Comparison of ENCODE assay signal across 14 cellular contexts in the genomic region with DNA sequence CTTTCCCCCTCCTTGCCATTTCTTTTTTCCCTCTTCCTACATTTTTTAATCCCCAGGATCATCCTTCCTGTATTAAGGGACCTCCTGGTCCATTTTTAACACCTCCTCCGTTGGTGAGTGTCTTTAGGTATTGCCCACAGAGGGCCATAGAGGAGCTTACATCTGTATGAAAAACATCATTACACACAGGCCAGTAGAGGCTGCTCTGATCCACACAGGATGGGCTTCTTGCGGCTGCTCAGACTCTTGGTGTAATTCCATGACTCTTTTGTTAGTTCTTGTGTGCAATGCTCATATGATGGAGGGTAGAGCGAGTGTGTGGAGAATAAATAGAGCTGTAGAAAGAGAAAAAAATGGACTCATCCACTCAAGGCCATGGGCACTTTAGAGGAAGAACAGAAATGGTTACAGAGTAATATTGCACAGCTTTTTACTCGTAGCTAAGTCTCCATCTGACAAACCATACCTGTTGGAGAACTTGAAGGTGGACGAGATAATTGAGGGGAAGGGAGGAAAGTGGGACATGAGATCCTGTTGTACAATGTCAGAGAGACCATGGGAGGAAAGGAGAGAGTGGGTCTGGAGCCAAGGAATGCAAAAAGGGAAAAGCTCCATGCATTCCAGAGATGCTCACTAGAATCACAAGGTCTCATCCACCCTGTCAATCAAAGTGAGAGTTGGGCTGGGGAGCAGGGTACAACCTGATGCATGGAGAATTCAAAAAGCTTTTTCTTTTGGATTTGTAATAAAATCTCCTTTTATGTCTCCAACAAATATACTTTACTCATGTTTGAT.
DNase-seq lines count a peak whose midpoint lies in the region; ATAC-seq and TF ChIP-seq lines count a peak whose summit lies in the region.
"Had no signal": no experiment of that assay in that cellular context is flagged by ENCODE, and none has a peak within 500 bp of the region (broad histone marks: within the 10 kb centered on the region; RNA-seq: fewer than 3 reads in every experiment).

No MANE protein-coding gene starts in this region.

- peak; percentile 19 for TF ChIP-seq CTCF in retinal pigment epithelial cell (conservative IDR thresholded peaks at IDR 0.05; ENCODE audit: low read depth, low read length)

- intact Hi-C loops in left cardiac atrium (cut with DNase I) (loop anchor here in 1 of 2 donors (10.0 kb wide), 2 partner anchors 165 to 515 kb away; no protein-coding TSS in a partner anchor), cardiac septum (cut with DNase I) (loop anchor here (10.0 kb wide), 1 partner anchor 525 kb away; no protein-coding TSS in a partner anchor)

- ATAC-seq in left cardiac atrium (peak; percentile 32 to 49), SK-N-SH treated with all-trans-retinoic acid at 6 μM for 48 hours (peak; percentile 33; the same call in 1 of the 3 replicates)
- ATAC-seq: stimulated activated memory B cell treated with anti-CD40 and anti-IgM and Interleukin-4, amounts not matched to agents 10 μg/mL and 1 μg/mL and 100 μg/mL, for 72 hours had no signal

- no peak overlapping the region for H3K4me3 ChIP-seq in retinal pigment epithelial cell (ENCODE audit: low read length)
- H3K4me3 ChIP-seq: vagina had no signal

- DNase-seq in left cardiac atrium: no peak
- no peak for DNase-seq in cardiac septum (ENCODE audit: low spot score)
- peak; percentile 57 for DNase-seq in fibroblast of peridontal ligament (ENCODE audit: extremely low read depth)
- peak; percentile 8 for DNase-seq in retinal pigment epithelial cell (ENCODE audit: low read depth)
- no peak for DNase-seq in NCI-H524 treated with DMSO at 0.1 percent for 48 hours (lab: John Stamatoyannopoulos, UW)
- no peak for DNase-seq in DMS 273 (lab: John Stamatoyannopoulos, UW; ENCODE audit: unreplicated experiment)
- no peak for DNase-seq in stimulated activated CD4-positive, alpha-beta T cell treated with anti-CD3 and anti-CD28 coated beads, Interleukin-4, amount 100 ng/mL, for 24 hours
- DNase-seq: activated CD4-positive, alpha-beta T cell treated with anti-CD3 and anti-CD28 coated beads for 48 hours; DND-41; NCI-H187; stimulated activated CD4-positive, alpha-beta T cell treated with anti-CD3 and anti-CD28 coated beads, Interleukin-1b, Interleukin-23, amount 100 ng/mL, for 48 hours had no signal

TF ChIP-seq in SK-N-SH treated with all-trans-retinoic acid at 6 μM for 48 hours, 23 proteins besides CTCF, POLR2A, EP300 and RAD21:
- TF ChIP-seq PPARA (CRISPR knock-in tag; IDR thresholded peaks at IDR 0.05; ENCODE audit: borderline replicate concordance): no peak
- no peak for TF ChIP-seq TOX (CRISPR knock-in tag; IDR thresholded peaks at IDR 0.05; ENCODE audit: borderline replicate concordance)
- TF ChIP-seq CSDC2 (CRISPR knock-in tag; IDR thresholded peaks at IDR 0.05): no peak
- TF ChIP-seq ZNF70 (CRISPR knock-in tag; IDR thresholded peaks at IDR 0.05): no peak
- TF ChIP-seq TCF4 (CRISPR knock-in tag; IDR thresholded peaks at IDR 0.05; ENCODE audit: borderline replicate concordance): no peak
- no peak for TF ChIP-seq OSR1 (CRISPR knock-in tag; IDR thresholded peaks at IDR 0.05)
- no peak for TF ChIP-seq ZNF8 (CRISPR knock-in tag; IDR thresholded peaks at IDR 0.05)
- no peak for TF ChIP-seq ESRRG (CRISPR knock-in tag; IDR thresholded peaks at IDR 0.05)
- no peak for TF ChIP-seq ZC3H10 (CRISPR knock-in tag; IDR thresholded peaks at IDR 0.05)
- no peak for TF ChIP-seq ZFP30 (CRISPR knock-in tag; IDR thresholded peaks at IDR 0.05)
- TF ChIP-seq RARB (CRISPR knock-in tag; IDR thresholded peaks at IDR 0.05): no peak
- TF ChIP-seq SNAI2 (CRISPR knock-in tag; IDR thresholded peaks at IDR 0.05): no peak
- TF ChIP-seq PATZ1 (CRISPR knock-in tag; IDR thresholded peaks at IDR 0.05; ENCODE audit: borderline replicate concordance): no peak
- no peak for TF ChIP-seq GLIS3 (CRISPR knock-in tag; IDR thresholded peaks at IDR 0.05)
- TF ChIP-seq ISL1 (CRISPR knock-in tag; IDR thresholded peaks at IDR 0.05): no peak
- TF ChIP-seq ARNTL (CRISPR knock-in tag; IDR thresholded peaks at IDR 0.05; ENCODE audit: borderline replicate concordance, low read depth): no peak
- no peak for TF ChIP-seq TSHZ2 (CRISPR knock-in tag; IDR thresholded peaks at IDR 0.05)
- no peak for TF ChIP-seq BACH2 (CRISPR knock-in tag; IDR thresholded peaks at IDR 0.05; ENCODE audit: borderline replicate concordance)
- TF ChIP-seq, protein P1, sequence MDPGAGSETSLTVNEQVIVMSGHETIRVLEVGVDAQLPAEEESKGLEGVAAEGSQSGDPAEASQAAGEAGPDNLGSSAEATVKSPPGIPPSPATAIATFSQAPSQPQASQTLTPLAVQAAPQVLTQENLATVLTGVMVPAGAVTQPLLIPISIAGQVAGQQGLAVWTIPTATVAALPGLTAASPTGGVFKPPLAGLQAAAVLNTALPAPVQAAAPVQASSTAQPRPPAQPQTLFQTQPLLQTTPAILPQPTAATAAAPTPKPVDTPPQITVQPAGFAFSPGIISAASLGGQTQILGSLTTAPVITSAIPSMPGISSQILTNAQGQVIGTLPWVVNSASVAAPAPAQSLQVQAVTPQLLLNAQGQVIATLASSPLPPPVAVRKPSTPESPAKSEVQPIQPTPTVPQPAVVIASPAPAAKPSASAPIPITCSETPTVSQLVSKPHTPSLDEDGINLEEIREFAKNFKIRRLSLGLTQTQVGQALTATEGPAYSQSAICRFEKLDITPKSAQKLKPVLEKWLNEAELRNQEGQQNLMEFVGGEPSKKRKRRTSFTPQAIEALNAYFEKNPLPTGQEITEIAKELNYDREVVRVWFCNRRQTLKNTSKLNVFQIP (CRISPR knock-in tag; IDR thresholded peaks at IDR 0.05; ENCODE audit: borderline replicate concordance, low read depth): no peak

Comparison
In these comparisons a context has a peak if more than half of its experiments do, and no peak if none do; other contexts are left out.
1. DNase-seq: peak in fibroblast of peridontal ligament (single experiment) and retinal pigment epithelial cell (single experiment); none in left cardiac atrium (single experiment), cardiac septum (single experiment), NCI-H524 treated with DMSO at 0.1 percent for 48 hours (single experiment), DMS 273 (single experiment) and stimulated activated CD4-positive, alpha-beta T cell treated with anti-CD3 and anti-CD28 coated beads, Interleukin-4, amount 100 ng/mL, for 24 hours (single experiment).